8 cellular contexts compared by ENCODE assay signal in the genomic region with DNA sequence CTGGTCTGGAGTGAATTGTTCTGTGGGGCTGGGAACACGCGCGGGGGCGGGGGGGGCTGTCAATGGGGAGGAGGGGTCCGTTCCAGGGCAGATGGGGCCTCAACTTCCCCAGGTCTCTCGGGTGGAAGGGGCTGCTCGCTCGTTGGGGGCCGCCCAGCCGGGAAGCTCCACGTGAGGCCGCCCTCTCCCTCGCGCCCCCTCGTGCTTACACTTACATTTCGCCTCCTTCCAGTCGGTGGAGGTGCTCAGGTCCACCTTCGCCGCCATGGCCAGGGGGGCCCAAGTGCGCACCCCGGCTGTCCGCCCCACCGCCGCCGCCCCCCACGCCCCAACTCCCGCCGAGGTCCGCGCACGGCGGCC. TPM values are rescaled to one million over a fixed set of nuclear protein-coding genes. Genes with fewer than 3 reads are reported as not detected.
DNase-seq lines count a peak whose midpoint lies in the region; ATAC-seq lines count a peak whose summit lies in the region.

No MANE protein-coding gene starts in this region.

- H3K27me3 Mint-ChIP-seq in activated naive CD8-positive, alpha-beta T cell treated with anti-CD3 and anti-CD28 coated beads for 36 hours: no peaks in the 10 kb centered on the region

- ATAC-seq in HG03442 (IDR thresholded peaks at IDR 0.05; ENCODE audit: unreplicated experiment) (peak; percentile 4), HG03354 (IDR thresholded peaks at IDR 0.05; ENCODE audit: poor library complexity, severe bottlenecking, unreplicated experiment) (no peak)

- H3K4me3 ChIP-seq in iPS-11a (ENCODE audit: low read depth, low read length): peak overlapping the region; percentile 56

- H3K4me1 Mint-ChIP-seq in activated naive CD8-positive, alpha-beta T cell treated with anti-CD3 and anti-CD28 coated beads for 36 hours: peaks cover 11% of the 10 kb centered on the region

- H3K27ac Mint-ChIP-seq in activated naive CD8-positive, alpha-beta T cell treated with anti-CD3 and anti-CD28 coated beads for 36 hours: peak overlapping the region; percentile 79

- H3K9me3 Mint-ChIP-seq in activated naive CD8-positive, alpha-beta T cell treated with anti-CD3 and anti-CD28 coated beads for 36 hours: no peaks in the 10 kb centered on the region

- DNase-seq in ELR (ENCODE audit: low read depth): peak; percentile 50
- DNase-seq in activated naive CD8-positive, alpha-beta T cell treated with anti-CD3 and anti-CD28 coated beads for 36 hours: peak; percentile 38
- DNase-seq in stimulated activated CD8-positive, alpha-beta memory T cell treated with anti-CD3 and anti-CD28 coated beads, Interleukin-12 subunit alpha, Interleukin-12 subunit beta, amount 100 ng/mL, for 4 hours (ENCODE audit: low read depth): peak; percentile 13
- no peak for DNase-seq in H4 (ENCODE audit: low spot score)
- no peak for DNase-seq in NCI-H1105 (lab: John Stamatoyannopoulos, UW)

- H3K4me3 Mint-ChIP-seq in activated naive CD8-positive, alpha-beta T cell treated with anti-CD3 and anti-CD28 coated beads for 36 hours: peak overlapping the region; percentile 87

- peaks cover 13% of the 10 kb centered on the region for H3K36me3 Mint-ChIP-seq in activated naive CD8-positive, alpha-beta T cell treated with anti-CD3 and anti-CD28 coated beads for 36 hours

RNA-seq across cellular contexts. Expression of a gene that starts 0.5 kb away (rescaled TPM):
- total RNA-seq in activated naive CD8-positive, alpha-beta T cell treated with anti-CD3 and anti-CD28 coated beads for 36 hours: 10 to 100 TPM; 27.6 to 29.6 TPM
- 4.7 and 5.1 TPM in 2 replicates for total RNA-seq in H4 (2014; rRNA removed; shearing (Covaris generic))

RNA-seq across cellular contexts. Expression of a gene that starts 20.5 kb away (rescaled TPM):
- 100 to 1,000 TPM; 373 to 379 TPM for total RNA-seq in activated naive CD8-positive, alpha-beta T cell treated with anti-CD3 and anti-CD28 coated beads for 36 hours
- 258 and 296 TPM in 2 replicates for total RNA-seq in H4 (2014; rRNA removed; shearing (Covaris generic))

RNA-seq across cellular contexts. Expression of a gene that starts 41.1 kb away (rescaled TPM):
- 100 to 1,000 TPM; 217 to 235 TPM for total RNA-seq in activated naive CD8-positive, alpha-beta T cell treated with anti-CD3 and anti-CD28 coated beads for 36 hours
- total RNA-seq in H4 (2014; rRNA removed; shearing (Covaris generic)): not detected in 2 replicates

Comparison
In these comparisons a context has a peak if more than half of its experiments do, and no peak if none do; other contexts are left out.
1. DNase-seq: peak in ELR (single experiment), activated naive CD8-positive, alpha-beta T cell treated with anti-CD3 and anti-CD28 coated beads for 36 hours (single experiment) and stimulated activated CD8-positive, alpha-beta memory T cell treated with anti-CD3 and anti-CD28 coated beads, Interleukin-12 subunit alpha, Interleukin-12 subunit beta, amount 100 ng/mL, for 4 hours (single experiment); none in H4 (single experiment) and NCI-H1105 (single experiment).
2. RNA of a gene that starts 41.1 kb away (total RNA-seq): 217 to 235 TPM in activated naive CD8-positive, alpha-beta T cell treated with anti-CD3 and anti-CD28 coated beads for 36 hours; not detected in H4; every median in the first group is over 100 times any median in the second.